In genomic region chr17:48198950-48199541, GRCh38 we compare ENCODE assay signal across 12 cellular contexts.
DNase-seq lines count a peak whose midpoint lies in the region; ATAC-seq, FAIRE-seq and TF ChIP-seq lines count a peak whose summit lies in the region.
"Had no signal": no experiment of that assay in that cellular context is flagged by ENCODE, and none has a peak within 500 bp of the region (broad histone marks: within the 10 kb centered on the region; RNA-seq: fewer than 3 reads in every experiment).

No MANE protein-coding gene starts in this region.

- H3K27ac ChIP-seq in CD4-positive, alpha-beta memory T cell (ENCODE audit: low read depth, low read length): no peak overlapping the region
- H3K27ac ChIP-seq in SJSA1: peak overlapping the region; percentile 29
- no peak overlapping the region for H3K27ac ChIP-seq in liver (ENCODE audit: low read depth in 1 of 2, low read length in 2 of 2)
- H3K27ac ChIP-seq: C4-2B had no signal

- H3K4me1 Mint-ChIP-seq in CD4-positive, alpha-beta memory T cell: peaks cover 47 to 68% (median 58%) of the 10 kb centered on the region in 4 donors
- H3K4me1 Mint-ChIP-seq in activated naive CD4-positive, alpha-beta T cell treated with anti-CD3 and anti-CD28 coated beads for 36 hours (ENCODE audit: low read depth): peaks cover 34% of the 10 kb centered on the region

- peak; percentile 66 for FAIRE-seq in GM12892 (lab: Jason Lieb, UNC)

- no peaks in the 10 kb centered on the region for H3K36me3 ChIP-seq in CD4-positive, alpha-beta memory T cell (ENCODE audit: insufficient read depth, low read length)
- H3K36me3 ChIP-seq in SJSA1 (no peaks in the 10 kb centered on the region), liver (ENCODE audit: control insufficient read depth in 4 of 4, insufficient read depth in 3 of 4, low read depth in 1 of 4, low read length in 3 of 4) (no peaks in the 10 kb centered on the region)
- H3K36me3 ChIP-seq: left lung had no signal

- peaks cover 23 to 42% of the 10 kb centered on the region in 2 donors for H3K36me3 Mint-ChIP-seq in CD4-positive, alpha-beta memory T cell
- peaks cover 6% of the 10 kb centered on the region for H3K36me3 Mint-ChIP-seq in activated naive CD4-positive, alpha-beta T cell treated with anti-CD3 and anti-CD28 coated beads for 36 hours (ENCODE audit: low read depth)

- POLR2A ChIA-PET in CD4-positive, alpha-beta memory T cell (lab: Charles Lee; ENCODE audit: partially characterized antibody): interaction anchor here (0.6 kb wide), 1 partner anchor 96 kb away, joined by 3 read pairs; no protein-coding TSS in a partner anchor

- no peak for TF ChIP-seq POLR2A in GM12892 (IDR thresholded peaks at IDR 0.05; ENCODE audit: low read depth, low read length)

- H3K4me3 Mint-ChIP-seq in CD4-positive, alpha-beta memory T cell: no peak overlapping the region
- H3K4me3 Mint-ChIP-seq in activated naive CD4-positive, alpha-beta T cell treated with anti-CD3 and anti-CD28 coated beads for 36 hours: no peak overlapping the region

- CTCF ChIA-PET in CD4-positive, alpha-beta memory T cell (lab: Charles Lee; ENCODE audit: partially characterized antibody): no interaction called here
- CTCF ChIA-PET in activated naive CD4-positive, alpha-beta T cell treated with anti-CD3 and anti-CD28 coated beads for 36 hours (lab: Charles Lee): no interaction called here

- peaks cover 21% of the 10 kb centered on the region for H3K4me1 ChIP-seq in CD4-positive, alpha-beta memory T cell (ENCODE audit: insufficient read depth, low read length)
- peaks cover 65% of the 10 kb centered on the region for H3K4me1 ChIP-seq in SJSA1 (replicated peaks)
- peaks cover 0 to 6% (median 3%) of the 10 kb centered on the region in 4 donors for H3K4me1 ChIP-seq in liver (ENCODE audit: control insufficient read depth in 4 of 4, insufficient read depth in 4 of 4, low read length in 3 of 4)
- H3K4me1 ChIP-seq: left lung had no signal

- no peak for TF ChIP-seq CTCF in liver (IDR thresholded peaks at IDR 0.05; ENCODE audit: low read depth, low read length, missing input control)

- DNase-seq in CD4-positive, alpha-beta memory T cell: no peak
- no peak for DNase-seq in GM12892 (ENCODE audit: insufficient read length)
- peak in 1 of 2 experiments; percentile 66 for DNase-seq in SJSA1 (ENCODE audit: low read depth in 1 of 2, low spot score in 2 of 2)
- DNase-seq in activated naive CD4-positive, alpha-beta T cell treated with anti-CD3 and anti-CD28 coated beads for 36 hours: no peak
- no peak for DNase-seq in activated CD4-positive, CD25-positive, alpha-beta regulatory T cell treated with anti-CD3 and anti-CD28 coated beads, Interleukin-2, amount 50 U/mL, for 72 hours
- DNase-seq in activated naive CD4-positive, alpha-beta T cell treated with anti-CD3 and anti-CD28 coated beads, Interleukin-2, amount 50 U/mL, for 16 hours: no peak
- DNase-seq: foreskin fibroblast, left lung, NCI-H1048 had no signal

- no peak overlapping the region for H3K9ac ChIP-seq in liver (ENCODE audit: low read depth in 1 of 2, low read length in 2 of 2)

- no peaks in the 10 kb centered on the region for H3K27me3 ChIP-seq in CD4-positive, alpha-beta memory T cell (ENCODE audit: insufficient read depth, low read length)
- H3K27me3 ChIP-seq in SJSA1 (replicated peaks) (no peaks in the 10 kb centered on the region), liver (ENCODE audit: control insufficient read depth in 4 of 4, insufficient read depth in 4 of 4, low read length in 3 of 4) (no peaks in the 10 kb centered on the region)

- no peak overlapping the region for H3K4me3 ChIP-seq in CD4-positive, alpha-beta memory T cell (ENCODE audit: low read length in 2 of 2)
- H3K4me3 ChIP-seq in SJSA1: peak overlapping the region; percentile 1
- peak overlapping the region in 1 of 3 donors; percentile 8 for H3K4me3 ChIP-seq in liver (ENCODE audit: low read depth in 1 of 3, low read length in 3 of 3)
- H3K4me3 ChIP-seq: left lung had no signal

- WGBS in liver: 31% methylated on average over 6 of the region's 6 CpGs

- intact Hi-C loops in CD4-positive, alpha-beta memory T cell (cut with micrococcal nuclease): no loop called here
- intact Hi-C loops in activated naive CD4-positive, alpha-beta T cell treated with anti-CD3 and anti-CD28 coated beads for 36 hours (cut with micrococcal nuclease): no loop called here

- H3K9me3 Mint-ChIP-seq in CD4-positive, alpha-beta memory T cell: peaks cover 0 to 3% (median 0%) of the 10 kb centered on the region in 8 donors
- H3K9me3 Mint-ChIP-seq in activated naive CD4-positive, alpha-beta T cell treated with anti-CD3 and anti-CD28 coated beads for 36 hours: no peaks in the 10 kb centered on the region

- no peak for TF ChIP-seq RAD21 in liver (IDR thresholded peaks at IDR 0.05)

- ATAC-seq in HG02571 (IDR thresholded peaks at IDR 0.05; ENCODE audit: unreplicated experiment): no peak
- ATAC-seq: left lung had no signal

- H3K27me3 Mint-ChIP-seq in CD4-positive, alpha-beta memory T cell: no peaks in the 10 kb centered on the region
- H3K27me3 Mint-ChIP-seq in activated naive CD4-positive, alpha-beta T cell treated with anti-CD3 and anti-CD28 coated beads for 36 hours (ENCODE audit: low read depth): no peaks in the 10 kb centered on the region

- H3K27ac Mint-ChIP-seq in CD4-positive, alpha-beta memory T cell: peak overlapping the region in 6 of 7 donors; percentile 5 to 92 (median 39)
- H3K27ac Mint-ChIP-seq in activated naive CD4-positive, alpha-beta T cell treated with anti-CD3 and anti-CD28 coated beads for 36 hours: no peak overlapping the region

- H3K9me3 ChIP-seq in CD4-positive, alpha-beta memory T cell (ENCODE audit: control insufficient read depth in 1 of 2, low read length in 2 of 2): no peaks in the 10 kb centered on the region
- H3K9me3 ChIP-seq in SJSA1 (replicated peaks): no peaks in the 10 kb centered on the region
- no peaks in the 10 kb centered on the region for H3K9me3 ChIP-seq in liver (ENCODE audit: control insufficient read depth in 4 of 4, low read length in 3 of 4)
- H3K9me3 ChIP-seq: left lung had no signal

TF ChIP-seq in liver, 16 proteins besides CTCF, POLR2A, EP300 and RAD21:
- TF ChIP-seq HNF4G (IDR thresholded peaks at IDR 0.05) (no peak), YY1 (IDR thresholded peaks at IDR 0.05) (no peak), NR2F2 (IDR thresholded peaks at IDR 0.05) (peak; percentile 25), REST (IDR thresholded peaks at IDR 0.05) (no peak)
- TF ChIP-seq, protein P1, sequence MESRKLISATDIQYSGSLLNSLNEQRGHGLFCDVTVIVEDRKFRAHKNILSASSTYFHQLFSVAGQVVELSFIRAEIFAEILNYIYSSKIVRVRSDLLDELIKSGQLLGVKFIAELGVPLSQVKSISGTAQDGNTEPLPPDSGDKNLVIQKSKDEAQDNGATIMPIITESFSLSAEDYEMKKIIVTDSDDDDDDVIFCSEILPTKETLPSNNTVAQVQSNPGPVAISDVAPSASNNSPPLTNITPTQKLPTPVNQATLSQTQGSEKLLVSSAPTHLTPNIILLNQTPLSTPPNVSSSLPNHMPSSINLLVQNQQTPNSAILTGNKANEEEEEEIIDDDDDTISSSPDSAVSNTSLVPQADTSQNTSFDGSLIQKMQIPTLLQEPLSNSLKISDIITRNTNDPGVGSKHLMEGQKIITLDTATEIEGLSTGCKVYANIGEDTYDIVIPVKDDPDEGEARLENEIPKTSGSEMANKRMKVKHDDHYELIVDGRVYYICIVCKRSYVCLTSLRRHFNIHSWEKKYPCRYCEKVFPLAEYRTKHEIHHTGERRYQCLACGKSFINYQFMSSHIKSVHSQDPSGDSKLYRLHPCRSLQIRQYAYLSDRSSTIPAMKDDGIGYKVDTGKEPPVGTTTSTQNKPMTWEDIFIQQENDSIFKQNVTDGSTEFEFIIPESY (IDR thresholded peaks at IDR 0.05): no peak
TF ChIP-seq in liver: peak in this region for 1.
